In the genomic region with DNA sequence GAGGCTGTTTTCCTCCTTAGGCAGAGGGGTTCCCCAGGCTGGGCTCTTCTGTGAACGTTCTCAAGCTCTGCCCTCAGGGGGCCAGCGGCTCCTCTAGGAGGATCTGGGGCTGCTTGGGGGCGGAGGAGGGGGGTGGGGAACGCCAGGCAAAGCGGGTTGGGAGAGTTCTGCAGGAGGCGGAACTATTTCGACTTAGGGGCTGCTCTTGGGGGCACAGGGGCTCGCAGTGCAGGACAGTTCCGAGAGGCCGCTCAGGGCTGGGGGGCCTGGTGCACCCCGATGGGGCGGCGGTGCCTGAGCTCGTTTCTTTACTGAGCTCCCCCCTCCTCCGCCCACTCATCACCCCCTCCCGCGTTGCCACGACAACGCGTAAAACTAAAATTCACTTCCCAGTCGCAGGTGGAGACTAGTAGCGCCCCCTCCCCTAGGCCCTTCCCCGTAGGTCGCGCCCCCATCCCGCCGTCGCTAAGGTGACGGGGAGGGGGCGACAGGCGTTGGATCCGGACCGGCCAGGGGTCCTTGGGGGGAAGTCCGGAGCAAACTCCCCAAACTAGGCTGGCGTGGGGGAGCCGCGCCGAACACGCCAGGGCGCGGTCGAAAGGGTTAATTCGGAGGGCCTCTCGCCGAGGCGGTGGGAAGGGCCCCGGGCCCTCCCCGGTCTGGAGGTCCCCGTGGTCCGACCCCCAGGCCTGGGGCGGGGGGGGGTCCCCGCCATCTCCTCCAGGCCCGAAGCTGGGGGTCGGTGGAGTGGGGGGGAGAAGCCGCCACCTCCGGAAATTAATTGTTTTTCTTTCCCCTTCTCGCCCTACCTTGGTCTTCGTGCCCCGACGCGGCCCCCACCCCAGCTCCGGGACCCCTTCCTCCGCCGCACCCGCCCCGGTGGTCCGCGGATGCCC, we compare ENCODE assay signal across 8 cellular contexts. TPM values are rescaled to one million over a fixed set of nuclear protein-coding genes. Genes with fewer than 3 reads are reported as not detected.
DNase-seq lines count a peak whose midpoint lies in the region; ATAC-seq and TF ChIP-seq lines count a peak whose summit lies in the region.

No MANE protein-coding gene starts in this region.

- no peaks in the 10 kb centered on the region for H4K20me1 ChIP-seq in osteoblast (ENCODE audit: insufficient read depth, low read length)

- H3K79me2 ChIP-seq in osteoblast (ENCODE audit: insufficient read depth, low read length), result no peaks in the 10 kb centered on the region

- H3K9me3 ChIP-seq in esophagus (ENCODE audit: control insufficient read depth in 2 of 2, insufficient read depth in 1 of 2, low read depth in 1 of 2, low read length in 1 of 2) (peaks cover 0 to 7% of the 10 kb centered on the region in 2 donors), osteoblast (ENCODE audit: low read depth, low read length) (no peaks in the 10 kb centered on the region), aorta (ENCODE audit: control insufficient read depth, low read length) (no peaks in the 10 kb centered on the region)

- H3K4me2 ChIP-seq in osteoblast (ENCODE audit: insufficient read depth, low read length), result no peak overlapping the region

- peaks cover 0 to 9% of the 10 kb centered on the region in 2 donors for H3K4me1 ChIP-seq in esophagus (ENCODE audit: control insufficient read depth in 2 of 2, insufficient read depth in 2 of 2, low read length in 1 of 2)
- H3K4me1 ChIP-seq in osteoblast (ENCODE audit: insufficient read depth, low read length), result no peaks in the 10 kb centered on the region
- H3K4me1 ChIP-seq in aorta (ENCODE audit: control insufficient read depth in 1 of 2, insufficient read depth in 2 of 2, low read length in 2 of 2), result no peaks in the 10 kb centered on the region

- intact Hi-C loops in aorta (cut with DNase I), result no loop called here

- no peak for ATAC-seq in HG02798 (IDR thresholded peaks at IDR 0.05; ENCODE audit: poor library complexity, unreplicated experiment)
- ATAC-seq in HG03571 (IDR thresholded peaks at IDR 0.05; ENCODE audit: unreplicated experiment), result no peak
- no peak for ATAC-seq in aorta (ENCODE audit: low FRiP score)

- TF ChIP-seq CTCF in osteoblast (IDR thresholded peaks at IDR 0.05; ENCODE audit: extremely low read depth, low read depth, low read length), result no peak

- H3K27me3 ChIP-seq in esophagus (ENCODE audit: control insufficient read depth in 1 of 2, insufficient read depth in 2 of 2, low read length in 2 of 2) (peaks cover 0 to 5% of the 10 kb centered on the region in 2 donors), osteoblast (ENCODE audit: insufficient read depth, low read length) (peaks cover 37% of the 10 kb centered on the region), aorta (ENCODE audit: control insufficient read depth in 1 of 2, insufficient read depth in 2 of 2, low read length in 1 of 2) (no peaks in the 10 kb centered on the region)

- H3K4me3 ChIP-seq in esophagus (ENCODE audit: low read depth in 1 of 2, low read length in 2 of 2), result peak overlapping the region; percentile 37 to 57
- H3K4me3 ChIP-seq in osteoblast (ENCODE audit: insufficient read depth, low read length), result no peak overlapping the region
- no peak overlapping the region for H3K4me3 ChIP-seq in aorta (ENCODE audit: low read length in 2 of 2)

- DNase-seq in CD1c-positive myeloid dendritic cell (ENCODE audit: extremely low spot score) (peak; percentile 16), NCI-H748 treated with DMSO at 0.1 percent for 48 hours (lab: John Stamatoyannopoulos, UW) (peak; percentile 3), osteoblast (ENCODE audit: insufficient read length, low spot score, missing footprints) (peak; percentile 83), aorta (no peak)
- no peak for DNase-seq in activated effector memory CD4-positive, alpha-beta T cell treated with Interleukin-2 at 50 U/mL for 16 hours

- no peaks in the 10 kb centered on the region for H3K36me3 ChIP-seq in esophagus (ENCODE audit: control insufficient read depth in 2 of 2, insufficient read depth in 2 of 2, low read length in 1 of 2)
- H3K36me3 ChIP-seq in osteoblast (ENCODE audit: insufficient read depth, low read length), result no peaks in the 10 kb centered on the region
- no peaks in the 10 kb centered on the region for H3K36me3 ChIP-seq in aorta (ENCODE audit: control insufficient read depth in 1 of 2, insufficient read depth in 2 of 2, low read length in 1 of 2)

- no peak overlapping the region for H2AFZ ChIP-seq in osteoblast (ENCODE audit: low read length)

- peak overlapping the region; percentile 26 to 44 for H3K27ac ChIP-seq in esophagus (ENCODE audit: low read depth in 2 of 2, low read length in 1 of 2)
- H3K27ac ChIP-seq in osteoblast (ENCODE audit: low read depth, low read length), result no peak overlapping the region
- no peak overlapping the region for H3K27ac ChIP-seq in aorta (ENCODE audit: low read depth in 1 of 2, low read length in 2 of 2)

- WGBS in esophagus, 2 donors, result 3% methylated on average over 45 to 68 of the region's 68 CpGs
- 2 to 3% methylated on average over 48 to 68 of the region's 68 CpGs for WGBS in aorta, 2 donors

RNA-seq across cellular contexts. Expression of a gene that starts 0.9 kb away (rescaled TPM):
- polyA plus RNA-seq in esophagus (1 to 10 TPM; 4.1 to 9.0 TPM), aorta (1 to 10 TPM in 1 of 2 donors, under 1 TPM in 1; 0.63 to 3.2 TPM)
- total RNA-seq in osteoblast (0.36 and 0.59 TPM in 2 replicates), aorta (10 to 100 TPM; 48.6 to 62.9 TPM)

RNA-seq across cellular contexts. Expression of a gene that starts 45.5 kb away (rescaled TPM):
- polyA plus RNA-seq in esophagus (10 to 100 TPM; 25.8 to 52.1 TPM), aorta (100 to 1,000 TPM in 1 of 2 donors, 10 to 100 TPM in 1; 15.7 to 120 TPM)
- total RNA-seq in osteoblast (35.1 and 38.4 TPM in 2 replicates), aorta (10 to 100 TPM; 31.4 to 53.5 TPM)

Comparison
In these comparisons a context has a peak if more than half of its experiments do, and no peak if none do; other contexts are left out.
1. DNase-seq: peak in CD1c-positive myeloid dendritic cell (single experiment), NCI-H748 treated with DMSO at 0.1 percent for 48 hours (single experiment) and osteoblast (single experiment); none in activated effector memory CD4-positive, alpha-beta T cell treated with Interleukin-2 at 50 U/mL for 16 hours (single experiment) and aorta (0 of 2).
2. H3K27ac ChIP-seq: peak in esophagus (2 of 2); none in osteoblast (single experiment) and aorta (0 of 2).
3. H3K4me3 ChIP-seq: peak in esophagus (2 of 2); none in osteoblast (single experiment) and aorta (0 of 2).
4. RNA of a gene that starts 0.9 kb away (total RNA-seq): 48.6 to 62.9 TPM in aorta; 0.36 to 0.59 TPM in osteoblast; every median in the first group is over 10 times any median in the second.